Comparison of ENCODE assay signal across 5 cellular contexts in the genomic region with DNA sequence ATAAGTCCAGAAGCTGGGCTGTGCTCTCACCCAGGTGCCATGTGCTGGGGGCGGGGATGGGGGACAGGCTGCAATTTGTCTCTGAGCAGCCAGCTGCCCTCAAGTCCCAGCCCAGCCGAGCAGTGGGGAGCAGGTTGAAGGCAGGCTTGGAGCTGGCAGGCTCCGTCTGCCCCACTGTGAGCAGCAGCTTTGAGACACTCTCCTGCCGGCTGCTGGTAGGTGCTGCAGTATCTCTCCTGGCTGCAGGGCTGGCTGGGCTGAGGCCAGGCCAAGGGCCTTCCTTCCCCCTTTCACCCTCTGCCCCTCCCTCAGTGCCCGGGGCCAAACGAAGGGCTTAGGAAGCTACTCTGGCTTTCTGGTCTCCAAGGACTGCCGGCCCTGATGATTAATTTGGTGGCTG. TPM values are rescaled to one million over a fixed set of nuclear protein-coding genes. Genes with fewer than 3 reads are reported as not detected.
"Had no signal": no experiment of that assay in that cellular context is flagged by ENCODE, and none has a peak within 500 bp of the region (broad histone marks: within the 10 kb centered on the region; RNA-seq: fewer than 3 reads in every experiment).

No MANE protein-coding gene starts in this region.

RNA-seq across cellular contexts. Expression of a gene that starts 50.6 kb away (rescaled TPM):
- total RNA-seq: HT-29, IMR-90, M059J, OCI-LY7, PC-9 had no signal
- polyA plus RNA-seq: IMR-90 had no signal
